In genomic region chr1:200302893-200303250, GRCh38 we compare ENCODE assay signal across 8 cellular contexts.
DNase-seq lines count a peak whose midpoint lies in the region; ATAC-seq and TF ChIP-seq lines count a peak whose summit lies in the region.

No MANE protein-coding gene starts in this region.

- ATAC-seq in HCT116 = peak; percentile 68
- ATAC-seq in HG03565 (IDR thresholded peaks at IDR 0.05; ENCODE audit: unreplicated experiment) = no peak

- H3K36me3 ChIP-seq in ACC112 (ENCODE audit: insufficient read depth, low read length) (no peaks in the 10 kb centered on the region), HCT116 (ENCODE audit: control insufficient read depth in 1 of 2, insufficient read depth in 2 of 2, low read length in 2 of 2) (no peaks in the 10 kb centered on the region), adipocyte (ENCODE audit: control insufficient read depth, insufficient read depth, low read length, severe bottlenecking) (no peaks in the 10 kb centered on the region), iPS DF 6.9 (ENCODE audit: control insufficient read depth, insufficient read depth, low read length) (no peaks in the 10 kb centered on the region), skeletal muscle satellite cell (ENCODE audit: insufficient read depth, low read length) (no peaks in the 10 kb centered on the region)

- TF ChIP-seq CTCF in HCT116 (IDR thresholded peaks at IDR 0.05 in 2 of 3, conservative IDR thresholded peaks at IDR 0.05 in 1 of 3; ENCODE audit: borderline replicate concordance in 1 of 3, insufficient read depth in 1 of 3, low read depth in 2 of 3, low read length in 2 of 3) = 0 out of 6 replicates have a peak, but pooled peaks of 1 of the 3 experiments have one; percentile 12

- H3K79me2 ChIP-seq in ACC112 (ENCODE audit: control insufficient read depth, insufficient read depth, low read length, unreplicated experiment) (no peaks in the 10 kb centered on the region), HCT116 (ENCODE audit: insufficient read depth, low read length) (no peaks in the 10 kb centered on the region)

- CTCF ChIA-PET in HCT116 (lab: Charles Lee) = interaction anchor here (1.1 to 2.0 kb wide), 4 partner anchors 12 to 618 kb away, joined by 3 to 4 read pairs (median 4); no protein-coding TSS in a partner anchor

- H3K4me2 ChIP-seq in HCT116 (ENCODE audit: low read length) (peak overlapping the region; percentile 86), skeletal muscle satellite cell (ENCODE audit: low read length) (peak overlapping the region; percentile 83)

- no peaks in the 10 kb centered on the region for H4K20me1 ChIP-seq in HCT116 (ENCODE audit: insufficient read depth)

- H3K27ac ChIP-seq in ACC112 (ENCODE audit: low read depth, low read length) (no peak overlapping the region), HCT116 (ENCODE audit: low read depth, low read length) (no peak overlapping the region), iPS DF 6.9 (ENCODE audit: low read length) (no peak overlapping the region)

- no peak for TF ChIP-seq RAD21 in HCT116 (IDR thresholded peaks at IDR 0.05; ENCODE audit: low read depth)

- no peaks in the 10 kb centered on the region for H3K9me3 ChIP-seq in HCT116 (ENCODE audit: control insufficient read depth in 1 of 2, insufficient read depth in 1 of 2, low read depth in 1 of 2, low read length in 2 of 2)
- no peaks in the 10 kb centered on the region for H3K9me3 ChIP-seq in adipocyte (ENCODE audit: control insufficient read depth, low read length)
- no peaks in the 10 kb centered on the region for H3K9me3 ChIP-seq in iPS DF 6.9 (ENCODE audit: control insufficient read depth, insufficient read depth, low read length)
- no peaks in the 10 kb centered on the region for H3K9me3 ChIP-seq in skeletal muscle satellite cell (replicated peaks; ENCODE audit: low read length)

- no peaks in the 10 kb centered on the region for H3K4me1 ChIP-seq in ACC112 (ENCODE audit: control insufficient read depth, insufficient read depth, low read length, unreplicated experiment)
- H3K4me1 ChIP-seq in HCT116 (ENCODE audit: control insufficient read depth in 1 of 2, insufficient read depth in 2 of 2, low read length in 2 of 2) = peaks cover 2 to 5% of the 10 kb centered on the region in 2 experiments; a peak in 1 of 4 replicates
- no peaks in the 10 kb centered on the region for H3K4me1 ChIP-seq in adipocyte (ENCODE audit: control insufficient read depth, insufficient read depth, low read length)
- no peaks in the 10 kb centered on the region; the same call in 1 of the 2 replicates for H3K4me1 ChIP-seq in iPS DF 6.9 (ENCODE audit: control insufficient read depth, insufficient read depth, low read length)
- no peaks in the 10 kb centered on the region for H3K4me1 ChIP-seq in skeletal muscle satellite cell (ENCODE audit: control insufficient read depth, insufficient read depth, low read length)

- POLR2A ChIA-PET in HCT116 (lab: Charles Lee) = no interaction called here

- no peaks in the 10 kb centered on the region for H3K9me2 ChIP-seq in HCT116 (ENCODE audit: insufficient read depth)

- no peak for DNase-seq in HCT116 (ENCODE audit: low read depth, low spot score)
- no peak for DNase-seq in adipocyte (ENCODE audit: low read depth)
- DNase-seq in iPS DF 6.9 (ENCODE audit: low read depth, low spot score) = no peak
- no peak for DNase-seq in activated effector memory CD4-positive, alpha-beta T cell treated with anti-CD3 and anti-CD28 coated beads, Interleukin-2, amount 50 U/mL, for 16 hours
- DNase-seq in HPDE6-E6E7 (ENCODE audit: extremely low spot score) = no peak

- no TSS peak for BruUV-seq in HCT116 (replicated peaks; lab: Mats Ljungman, UMichigan)

- H3K27me3 ChIP-seq in ACC112 (ENCODE audit: insufficient read depth, low read length) (no peaks in the 10 kb centered on the region), HCT116 (ENCODE audit: insufficient read depth, low read length) (no peaks in the 10 kb centered on the region), adipocyte (replicated peaks; ENCODE audit: control insufficient read depth, insufficient read depth, low read length) (no peaks in the 10 kb centered on the region), iPS DF 6.9 (ENCODE audit: control insufficient read depth, insufficient read depth, low read length) (peaks cover 6% of the 10 kb centered on the region; the same call in 1 of the 2 replicates), skeletal muscle satellite cell (ENCODE audit: control insufficient read depth, insufficient read depth, low read length) (no peaks in the 10 kb centered on the region)

- H3K4me3 ChIP-seq in ACC112 (ENCODE audit: low read depth, low read length) (peak overlapping the region; percentile 84), HCT116 (replicated peaks in 1 of 2; ENCODE audit: low read depth in 1 of 2, low read length in 2 of 2) (peak overlapping the region; percentile 66 to 68), adipocyte (ENCODE audit: low read length) (peak overlapping the region; percentile 89), iPS DF 6.9 (ENCODE audit: low read length) (peak overlapping the region; percentile 53; the same call in 1 of the 2 replicates), skeletal muscle satellite cell (ENCODE audit: low read length) (peak overlapping the region; percentile 71)

- H2AFZ ChIP-seq in ACC112 (ENCODE audit: low read length, unreplicated experiment) = peak overlapping the region; percentile 78
- H2AFZ ChIP-seq in HCT116 (ENCODE audit: low read depth, low read length, poor library complexity, severe bottlenecking) = peak overlapping the region; percentile 93

- RAD21 ChIA-PET in HCT116 (lab: Charles Lee; ENCODE audit: low non-redundant PET in 1 of 2, low total read pairs in 2 of 2, uncharacterized antibody in 2 of 2, unreplicated experiment in 2 of 2) = no interaction called here

- no peak for TF ChIP-seq POLR2A in HCT116 (IDR thresholded peaks at IDR 0.05; ENCODE audit: borderline replicate concordance, extremely low read depth, insufficient read depth, insufficient read length)

- intact Hi-C loops in HCT116 (cut with micrococcal nuclease) = no loop called here

- peak overlapping the region; percentile 47 for H3K9ac ChIP-seq in HCT116 (ENCODE audit: low read length)
- H3K9ac ChIP-seq in adipocyte (ENCODE audit: low read length) = peak overlapping the region; percentile 83
- H3K9ac ChIP-seq in skeletal muscle satellite cell (ENCODE audit: low read depth, low read length) = peak overlapping the region; percentile 61

- WGBS in iPS DF 6.9 (ENCODE audit: insufficient coverage, insufficient read length) = no CpG with 5 or more reads among the region's 12 CpGs

TF ChIP-seq in HCT116, 20 proteins besides CTCF, POLR2A, EP300 and RAD21:
- no peak for TF ChIP-seq ATF3 (IDR thresholded peaks at IDR 0.05)
- no peak for TF ChIP-seq ZFX (IDR thresholded peaks at IDR 0.05)
TF ChIP-seq in HCT116: peak in this region for 0.
